ENCODE assay signal across 8 cellular contexts in genomic region chr17:65039349-65039988, GRCh38. TPM values are rescaled to one million over a fixed set of nuclear protein-coding genes. Genes with fewer than 3 reads are reported as not detected.
A peak's percentile ranks its signal among the peaks of the same experiment; 100 is the strongest.
DNase-seq lines count a peak whose midpoint lies in the region; ATAC-seq lines count a peak whose summit lies in the region.

No MANE protein-coding gene starts in this region.

- H3K27ac Mint-ChIP-seq in activated T-helper 2 cell treated with anti-CD3 and anti-CD28 coated beads, Interferon-gamma antibody, Interleukin-2, Interleukin-4, amounts not matched to agents 10 μg/mL and 5 μg/mL and 100 μg/mL, durations not matched to agents 14 hours and 24 hours and 36 hours: peak overlapping the region; percentile 95

- peak; percentile 60 for DNase-seq in stimulated activated CD4-positive, alpha-beta T cell treated with anti-CD3 and anti-CD28 coated beads, Interleukin-1b, Interleukin-23, amount 100 ng/mL, for 48 hours
- no peak for DNase-seq in stimulated activated CD4-positive, alpha-beta T cell treated with anti-CD3 and anti-CD28 coated beads, Interleukin-2, amount 100 ng/mL, for 48 hours
- peak; percentile 46 for DNase-seq in activated T-helper 2 cell treated with anti-CD3 and anti-CD28 coated beads, Interferon-gamma antibody, Interleukin-2, Interleukin-4, amounts not matched to agents 10 μg/mL and 5 μg/mL and 100 μg/mL, durations not matched to agents 14 hours and 24 hours and 36 hours (ENCODE audit: low spot score)
- DNase-seq in renal cortical epithelial cell (ENCODE audit: low read depth) (peak; percentile 83), H4 (ENCODE audit: low spot score) (no peak), iPS-NIHi7 (ENCODE audit: extremely low spot score) (no peak), UCSD-AML1 (lab: John Stamatoyannopoulos, UW; ENCODE audit: unreplicated experiment) (no peak)

- H3K27me3 Mint-ChIP-seq in activated T-helper 2 cell treated with anti-CD3 and anti-CD28 coated beads, Interferon-gamma antibody, Interleukin-2, Interleukin-4, amounts not matched to agents 10 μg/mL and 5 μg/mL and 100 μg/mL, durations not matched to agents 14 hours and 24 hours and 36 hours (ENCODE audit: low read depth): no peaks in the 10 kb centered on the region

- peaks cover 74% of the 10 kb centered on the region for H3K4me1 Mint-ChIP-seq in activated T-helper 2 cell treated with anti-CD3 and anti-CD28 coated beads, Interferon-gamma antibody, Interleukin-2, Interleukin-4, amounts not matched to agents 10 μg/mL and 5 μg/mL and 100 μg/mL, durations not matched to agents 14 hours and 24 hours and 36 hours (ENCODE audit: low read depth)

- H3K36me3 Mint-ChIP-seq in activated T-helper 2 cell treated with anti-CD3 and anti-CD28 coated beads, Interferon-gamma antibody, Interleukin-2, Interleukin-4, amounts not matched to agents 10 μg/mL and 5 μg/mL and 100 μg/mL, durations not matched to agents 14 hours and 24 hours and 36 hours (ENCODE audit: low read depth): peaks cover 66% of the 10 kb centered on the region

- intact Hi-C loops in activated T-helper 2 cell treated with anti-CD3 and anti-CD28 coated beads, Interferon-gamma antibody, Interleukin-2, Interleukin-4, amounts not matched to agents 10 μg/mL and 5 μg/mL and 100 μg/mL, durations not matched to agents 14 hours and 24 hours and 36 hours (cut with micrococcal nuclease): loop anchor here (1.0 kb wide), 1 partner anchor 12 kb away; no protein-coding TSS in a partner anchor

- H3K4me3 Mint-ChIP-seq in activated T-helper 2 cell treated with anti-CD3 and anti-CD28 coated beads, Interferon-gamma antibody, Interleukin-2, Interleukin-4, amounts not matched to agents 10 μg/mL and 5 μg/mL and 100 μg/mL, durations not matched to agents 14 hours and 24 hours and 36 hours (ENCODE audit: low read depth): peak overlapping the region; percentile 49

- H3K9me3 Mint-ChIP-seq in activated T-helper 2 cell treated with anti-CD3 and anti-CD28 coated beads, Interferon-gamma antibody, Interleukin-2, Interleukin-4, amounts not matched to agents 10 μg/mL and 5 μg/mL and 100 μg/mL, durations not matched to agents 14 hours and 24 hours and 36 hours: no peaks in the 10 kb centered on the region

- peak; percentile 64 for ATAC-seq in HG03442 (IDR thresholded peaks at IDR 0.05; ENCODE audit: unreplicated experiment)

RNA-seq across cellular contexts. Expression of gene GNA13, which starts 17.1 kb away (rescaled TPM):
- total RNA-seq in activated T-helper 2 cell treated with anti-CD3 and anti-CD28 coated beads, Interferon-gamma antibody, Interleukin-2, Interleukin-4, amounts not matched to agents 10 μg/mL and 5 μg/mL and 100 μg/mL, durations not matched to agents 14 hours and 24 hours and 36 hours: 63.8 and 68.7 TPM in 2 replicates
- total RNA-seq in renal cortical epithelial cell: 87.2 and 115 TPM in 2 replicates
- total RNA-seq in H4 (2014; rRNA removed; shearing (Covaris generic)): 48.0 and 62.1 TPM in 2 replicates

Comparison
In these comparisons a context has a peak if more than half of its experiments do, and no peak if none do; other contexts are left out.
1. DNase-seq: peak in stimulated activated CD4-positive, alpha-beta T cell treated with anti-CD3 and anti-CD28 coated beads, Interleukin-1b, Interleukin-23, amount 100 ng/mL, for 48 hours (single experiment), activated T-helper 2 cell treated with anti-CD3 and anti-CD28 coated beads, Interferon-gamma antibody, Interleukin-2, Interleukin-4, amounts not matched to agents 10 μg/mL and 5 μg/mL and 100 μg/mL, durations not matched to agents 14 hours and 24 hours and 36 hours (single experiment) and renal cortical epithelial cell (single experiment); none in stimulated activated CD4-positive, alpha-beta T cell treated with anti-CD3 and anti-CD28 coated beads, Interleukin-2, amount 100 ng/mL, for 48 hours (0 of 2), H4 (single experiment), iPS-NIHi7 (single experiment) and UCSD-AML1 (single experiment).